ENCODE assay signal across 25 cellular contexts in genomic region chr5:14908195-14908594, GRCh38. TPM values are rescaled to one million over a fixed set of nuclear protein-coding genes. Genes with fewer than 3 reads are reported as not detected.
DNase-seq lines count a peak whose midpoint lies in the region; ATAC-seq and TF ChIP-seq lines count a peak whose summit lies in the region.
"Had no signal": no experiment of that assay in that cellular context is flagged by ENCODE, and none has a peak within 500 bp of the region (broad histone marks: within the 10 kb centered on the region; RNA-seq: fewer than 3 reads in every experiment).

No MANE protein-coding gene starts in this region.

- H3K4me1 ChIP-seq in left ventricle myocardium inferior: peaks cover 8% of the 10 kb centered on the region
- H3K4me1 ChIP-seq in RWPE2 (ENCODE audit: insufficient read depth, poor library complexity, severe bottlenecking): peaks cover 3% of the 10 kb centered on the region
- H3K4me1 ChIP-seq in Karpas-422 (ENCODE audit: low read length): no peaks in the 10 kb centered on the region
- H3K4me1 ChIP-seq: psoas muscle, spleen had no signal

- no peaks in the 10 kb centered on the region for H3K36me3 Mint-ChIP-seq in type B pancreatic cell

- H3K4me1 Mint-ChIP-seq in type B pancreatic cell (ENCODE audit: unreplicated experiment): no peaks in the 10 kb centered on the region

- DNase-seq in Right ventricle myocardium inferior (ENCODE audit: missing footprints) (no peak), left ventricle myocardium inferior (no peak), RWPE2 (ENCODE audit: low spot score) (no peak), fibroblast of mammary gland (ENCODE audit: low read depth) (peak; percentile 82), type B pancreatic cell (ENCODE audit: extremely low spot score, unreplicated experiment) (no peak), Karpas-422 (no peak), NCI-H524 (lab: John Stamatoyannopoulos, UW) (no peak), HK-2 (ENCODE audit: unreplicated experiment) (no peak)
- DNase-seq: activated CD4-positive, CD25-positive, alpha-beta regulatory T cell; activated CD8-positive, alpha-beta T cell treated with anti-CD3 and anti-CD28 coated beads for 36 hours; activated naive CD4-positive, alpha-beta T cell treated with Interleukin-2 at 50 U/mL for 16 hours; activated T-cell treated with anti-CD3 and anti-CD28 coated beads, Interleukin-2, amount 50 U/mL, for 24 hours; anterior cingulate cortex; left colon; NCI-H1048; NCI-H2029 treated with DMSO at 0.1 percent for 48 hours; NCI-H510A; OCI-M1; psoas muscle; spleen; stimulated activated CD4-positive, alpha-beta T cell treated with anti-CD3 and anti-CD28 coated beads, Interleukin-4, amount 100 ng/mL, for 4 hours; T-helper 9 cell had no signal

- ATAC-seq in Right ventricle myocardium inferior (peak; percentile 81), RWPE2 (ENCODE audit: low read depth) (peak; percentile 94)
- ATAC-seq: activated CD8-positive, alpha-beta T cell treated with anti-CD3 and anti-CD28 coated beads for 36 hours; GM12878; left colon; psoas muscle had no signal

- H3K36me3 ChIP-seq in left ventricle myocardium inferior (no peaks in the 10 kb centered on the region), RWPE2 (ENCODE audit: low read depth) (no peaks in the 10 kb centered on the region), Karpas-422 (ENCODE audit: insufficient read depth, low read length) (no peaks in the 10 kb centered on the region)
- H3K36me3 ChIP-seq: BLaER1, spleen had no signal

- H3K27me3 Mint-ChIP-seq in type B pancreatic cell: no peaks in the 10 kb centered on the region
- H3K27me3 Mint-ChIP-seq: activated T-cell treated with anti-CD3 and anti-CD28 coated beads, Interleukin-2, amount 50 U/mL, for 24 hours had no signal

- H3K4me2 ChIP-seq in Karpas-422 (ENCODE audit: low read depth, low read length, poor library complexity, severe bottlenecking): no peak overlapping the region
- H3K4me2 ChIP-seq: BLaER1 had no signal

- H3K27ac ChIP-seq in left ventricle myocardium inferior (replicated peaks) (no peak overlapping the region), RWPE2 (ENCODE audit: poor library complexity, severe bottlenecking) (peak overlapping the region; percentile 51), Karpas-422 (ENCODE audit: low read length) (no peak overlapping the region)
- H3K27ac ChIP-seq: BLaER1, HL-60, psoas muscle, spleen had no signal

- no peaks in the 10 kb centered on the region for H4K20me1 ChIP-seq in Karpas-422 (ENCODE audit: insufficient read depth, low read depth, low read length)
- H4K20me1 ChIP-seq: BLaER1 had no signal

- H3K9ac ChIP-seq in Karpas-422 (ENCODE audit: low read length): no peak overlapping the region
- H3K9ac ChIP-seq: BLaER1 had no signal

- no peak overlapping the region for H2AFZ ChIP-seq in Karpas-422 (ENCODE audit: low read length)

- H3K4me3 ChIP-seq in left ventricle myocardium inferior (no peak overlapping the region), RWPE2 (ENCODE audit: severe bottlenecking) (no peak overlapping the region), fibroblast of mammary gland (ENCODE audit: control insufficient read depth, low read depth, low read length) (no peak overlapping the region), Karpas-422 (ENCODE audit: low read length) (no peak overlapping the region)
- H3K4me3 ChIP-seq: BLaER1, GM12878, psoas muscle, spleen had no signal

- H3K9me2 ChIP-seq in Karpas-422 (replicated peaks; ENCODE audit: insufficient read depth, low read length): no peaks in the 10 kb centered on the region

- intact Hi-C loops in Right ventricle myocardium inferior (cut with DNase I) (no loop called here), left ventricle myocardium inferior (cut with micrococcal nuclease) (no loop called here)

- H3K79me2 ChIP-seq in Karpas-422 (ENCODE audit: low read length): no peaks in the 10 kb centered on the region

- H3K9me3 ChIP-seq in left ventricle myocardium inferior (replicated peaks) (no peaks in the 10 kb centered on the region), RWPE2 (ENCODE audit: severe bottlenecking) (no peaks in the 10 kb centered on the region), Karpas-422 (ENCODE audit: low read length) (no peaks in the 10 kb centered on the region)
- H3K9me3 ChIP-seq: BLaER1, psoas muscle, spleen had no signal

- peak overlapping the region; percentile 88 for H3K27ac Mint-ChIP-seq in type B pancreatic cell
- H3K27ac Mint-ChIP-seq: activated CD8-positive, alpha-beta T cell treated with anti-CD3 and anti-CD28 coated beads for 36 hours; activated T-cell treated with anti-CD3 and anti-CD28 coated beads, Interleukin-2, amount 50 U/mL, for 24 hours had no signal

- H3K27me3 ChIP-seq in left ventricle myocardium inferior (ENCODE audit: low read depth) (no peaks in the 10 kb centered on the region), RWPE2 (ENCODE audit: insufficient read depth, poor library complexity, severe bottlenecking) (no peaks in the 10 kb centered on the region), Karpas-422 (ENCODE audit: low read length) (no peaks in the 10 kb centered on the region)
- H3K27me3 ChIP-seq: BLaER1, spleen had no signal

- H3K9me3 Mint-ChIP-seq in type B pancreatic cell: no peaks in the 10 kb centered on the region
- H3K9me3 Mint-ChIP-seq: activated CD8-positive, alpha-beta T cell treated with anti-CD3 and anti-CD28 coated beads for 36 hours; activated T-cell treated with anti-CD3 and anti-CD28 coated beads, Interleukin-2, amount 50 U/mL, for 24 hours had no signal

- H3K4me3 Mint-ChIP-seq in type B pancreatic cell: peak overlapping the region; percentile 40
- H3K4me3 Mint-ChIP-seq: activated CD8-positive, alpha-beta T cell treated with anti-CD3 and anti-CD28 coated beads for 36 hours; activated T-cell treated with anti-CD3 and anti-CD28 coated beads, Interleukin-2, amount 50 U/mL, for 24 hours had no signal

- TF ChIP-seq CTCF in left ventricle myocardium inferior (IDR thresholded peaks at IDR 0.05; ENCODE audit: borderline replicate concordance) (no peak), RWPE2 (IDR thresholded peaks at IDR 0.05; ENCODE audit: poor library complexity, severe bottlenecking) (no peak), fibroblast of mammary gland (conservative IDR thresholded peaks at IDR 0.05; ENCODE audit: control insufficient read depth, insufficient read depth, low read depth, low read length) (no peak), type B pancreatic cell (conservative IDR thresholded peaks at IDR 0.05) (no peak)

RNA-seq across cellular contexts. Expression of gene ANKH, which starts 36.6 kb away (rescaled TPM):
- 156 TPM for total RNA-seq in Right ventricle myocardium inferior
- total RNA-seq in left ventricle myocardium inferior: 227 TPM
- total RNA-seq in type B pancreatic cell (ENCODE audit: low replicate concordance): 37.3 and 41.1 TPM in 2 replicates
- 0.40 and 0.75 TPM in 2 replicates for total RNA-seq in Karpas-422 (2014; rRNA removed; shearing (Covaris generic); ENCODE audit: low replicate concordance)

Comparison
In these comparisons a context has a peak if more than half of its experiments do, and no peak if none do; other contexts are left out.
1. RNA of gene ANKH, which starts 36.6 kb away (total RNA-seq): 227 TPM in left ventricle myocardium inferior (single experiment), 156 TPM in Right ventricle myocardium inferior (single experiment) and 37.3 to 41.1 TPM in type B pancreatic cell; 0.40 to 0.75 TPM in Karpas-422; every median in the first group is over 10 times any median in the second.